In genomic region chr11:107898270-107898669, GRCh38 we compare ENCODE assay signal across 1 cellular context.
TF ChIP-seq lines count a peak whose summit lies in the region.

No MANE protein-coding gene starts in this region.

TF ChIP-seq in H1, 55 proteins besides CTCF, POLR2A, EP300 and RAD21 (continued from another document):
- TF ChIP-seq TAF7 (optimal IDR thresholded peaks at IDR 0.05; ENCODE audit: borderline replicate concordance, low read depth, low read length) (no peak), CBX8 (IDR thresholded peaks at IDR 0.05; ENCODE audit: borderline replicate concordance, low read depth, low read length) (no peak), HDAC2 (IDR thresholded peaks at IDR 0.05; ENCODE audit: borderline replicate concordance in 1 of 2, low read depth in 2 of 2, low read length in 2 of 2) (no peak), RXRA (IDR thresholded peaks at IDR 0.05; ENCODE audit: insufficient read depth, low read depth, low read length) (no peak), ASH2L (IDR thresholded peaks at IDR 0.05; ENCODE audit: low read length) (no peak), KDM1A (IDR thresholded peaks at IDR 0.05; ENCODE audit: borderline replicate concordance, low read length) (no peak), BCL11A (IDR thresholded peaks at IDR 0.05; ENCODE audit: low read depth in 2 of 2, low read length in 2 of 2) (no peak), FOSL1 (IDR thresholded peaks at IDR 0.05; ENCODE audit: insufficient read depth, low read depth, low read length) (no peak), RNF2 (IDR thresholded peaks at IDR 0.05; ENCODE audit: borderline replicate concordance, low read depth, low read length, missing control alignments, poor library complexity, severe bottlenecking) (no peak), ATF3 (IDR thresholded peaks at IDR 0.05; ENCODE audit: insufficient read depth, low read depth, low read length) (no peak)
TF ChIP-seq in H1: peak in this region for 0.
